In the genomic region with DNA sequence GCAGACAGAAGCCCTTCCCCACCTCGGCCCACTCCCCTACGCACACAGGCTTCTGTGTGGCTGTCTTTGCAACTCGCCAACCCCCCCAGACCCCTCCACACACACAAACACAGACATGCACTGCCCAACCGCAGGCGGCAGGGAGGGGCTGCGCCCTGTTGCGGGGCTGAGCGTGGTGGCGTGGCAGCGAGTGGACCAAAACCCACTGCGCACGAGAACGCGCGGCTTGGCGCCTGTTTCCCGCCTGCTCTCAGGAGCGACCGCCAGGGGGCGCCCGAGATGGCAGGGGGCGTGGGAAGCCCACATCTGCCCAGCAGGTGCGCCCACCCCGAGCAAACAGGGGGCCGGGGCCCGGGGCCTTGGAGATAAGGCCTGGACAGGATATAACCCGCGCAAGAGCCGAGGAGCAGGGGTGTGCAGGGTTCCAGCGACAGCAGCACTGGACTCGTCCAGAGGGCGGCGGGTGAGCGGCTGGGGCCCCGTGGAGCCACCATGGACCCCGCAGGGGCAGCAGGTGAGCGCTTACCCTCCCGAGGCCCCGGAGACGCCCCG, we compare ENCODE assay signal across 8 cellular contexts. TPM values are rescaled to one million over a fixed set of nuclear protein-coding genes. Genes with fewer than 3 reads are reported as not detected.
A peak's percentile ranks its signal among the peaks of the same experiment; 100 is the strongest.
DNase-seq lines count a peak whose midpoint lies in the region; ATAC-seq and TF ChIP-seq lines count a peak whose summit lies in the region.

A gene with protein sequence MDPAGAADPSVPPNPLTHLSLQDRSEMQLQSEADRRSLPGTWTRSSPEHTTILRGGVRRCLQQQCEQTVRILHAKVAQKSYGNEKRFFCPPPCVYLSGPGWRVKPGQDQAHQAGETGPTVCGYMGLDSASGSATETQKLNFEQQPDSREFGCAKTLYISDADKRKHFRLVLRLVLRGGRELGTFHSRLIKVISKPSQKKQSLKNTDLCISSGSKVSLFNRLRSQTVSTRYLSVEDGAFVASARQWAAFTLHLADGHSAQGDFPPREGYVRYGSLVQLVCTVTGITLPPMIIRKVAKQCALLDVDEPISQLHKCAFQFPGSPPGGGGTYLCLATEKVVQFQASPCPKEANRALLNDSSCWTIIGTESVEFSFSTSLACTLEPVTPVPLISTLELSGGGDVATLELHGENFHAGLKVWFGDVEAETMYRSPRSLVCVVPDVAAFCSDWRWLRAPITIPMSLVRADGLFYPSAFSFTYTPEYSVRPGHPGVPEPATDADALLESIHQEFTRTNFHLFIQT (plus strand): TSS at position 410 of the 552 bp plus-strand sequence. CDS start 83 bp downstream, at position 493.

- no peak within 1 kb of the TSS for H3K4me3 Mint-ChIP-seq in CD4-positive, alpha-beta memory T cell
- H3K4me3 Mint-ChIP-seq in activated naive CD8-positive, alpha-beta T cell treated with anti-CD3 and anti-CD28 coated beads for 36 hours: no peak within 1 kb of the TSS

- no peaks in the 10 kb centered on the region for H3K36me3 Mint-ChIP-seq in CD4-positive, alpha-beta memory T cell
- no peaks in the 10 kb centered on the region for H3K36me3 Mint-ChIP-seq in activated naive CD8-positive, alpha-beta T cell treated with anti-CD3 and anti-CD28 coated beads for 36 hours

- H3K4me1 Mint-ChIP-seq in CD4-positive, alpha-beta memory T cell: peaks cover 3 to 12% (median 8%) of the 10 kb centered on the region in 4 donors
- peaks cover 23% of the 10 kb centered on the region for H3K4me1 Mint-ChIP-seq in activated naive CD8-positive, alpha-beta T cell treated with anti-CD3 and anti-CD28 coated beads for 36 hours

- H3K9ac ChIP-seq in OCI-LY3 (ENCODE audit: low read length): no peak within 1 kb of the TSS

- intact Hi-C loops in CD4-positive, alpha-beta memory T cell (cut with micrococcal nuclease): no loop called here
- intact Hi-C loops in right lobe of liver (cut with DNase I): no loop called here

- no peak for TF ChIP-seq EP300 in tibial nerve (IDR thresholded peaks at IDR 0.05)

- H3K9me3 ChIP-seq in CD4-positive, alpha-beta memory T cell (ENCODE audit: control insufficient read depth in 1 of 2, low read length in 2 of 2): no peaks in the 10 kb centered on the region
- H3K9me3 ChIP-seq in OCI-LY3 (ENCODE audit: insufficient read depth, low read length): no peaks in the 10 kb centered on the region
- H3K9me3 ChIP-seq in right lobe of liver: no peaks in the 10 kb centered on the region
- H3K9me3 ChIP-seq in tibial nerve: no peaks in the 10 kb centered on the region

- H4K20me1 ChIP-seq in OCI-LY3 (ENCODE audit: insufficient read depth, low read length): no peaks in the 10 kb centered on the region

- H3K4me3 ChIP-seq in CD4-positive, alpha-beta memory T cell (ENCODE audit: low read length in 2 of 2): no peak within 1 kb of the TSS
- H3K4me3 ChIP-seq in OCI-LY3 (ENCODE audit: low read length): no peak within 1 kb of the TSS
- no peak within 1 kb of the TSS for H3K4me3 ChIP-seq in right lobe of liver
- H3K4me3 ChIP-seq in tibial nerve: no peak within 1 kb of the TSS

- TF ChIP-seq POLR2A in right lobe of liver (IDR thresholded peaks at IDR 0.05) (no peak), tibial nerve (IDR thresholded peaks at IDR 0.05) (no peak)

- POLR2A ChIA-PET in CD4-positive, alpha-beta memory T cell (lab: Charles Lee; ENCODE audit: partially characterized antibody): no interaction called here

- 8% methylated on average over 19 of the region's 41 CpGs for WGBS in right lobe of liver (ENCODE audit: insufficient coverage, low coverage, low lambda C conversion rate, missing lambda C conversion rate)
- 33 to 34% methylated on average over 18 to 41 of the region's 41 CpGs for WGBS in tibial nerve, 2 donors

- TF ChIP-seq CTCF in OCI-LY3 (IDR thresholded peaks at IDR 0.05; ENCODE audit: low read depth, low read length) (peak; percentile 53), right lobe of liver (IDR thresholded peaks at IDR 0.05) (peak; percentile 51 to 73 (median 66)), tibial nerve (IDR thresholded peaks at IDR 0.05) (peak; percentile 66 to 74 (median 67))

- no peak within 1 kb of the TSS for H2AFZ ChIP-seq in OCI-LY3 (ENCODE audit: low read depth, low read length)

- H3K27me3 Mint-ChIP-seq in CD4-positive, alpha-beta memory T cell: peaks cover 21 to 47% of the 10 kb centered on the region in 2 donors
- H3K27me3 Mint-ChIP-seq in activated naive CD8-positive, alpha-beta T cell treated with anti-CD3 and anti-CD28 coated beads for 36 hours: peaks cover 72% of the 10 kb centered on the region

- H3K27ac Mint-ChIP-seq in CD4-positive, alpha-beta memory T cell: peak within 1 kb of the TSS in 1 of 7 donors; percentile 79
- no peak within 1 kb of the TSS for H3K27ac Mint-ChIP-seq in activated naive CD8-positive, alpha-beta T cell treated with anti-CD3 and anti-CD28 coated beads for 36 hours

- H3K9me3 Mint-ChIP-seq in CD4-positive, alpha-beta memory T cell: peaks cover 0 to 2% (median 0%) of the 10 kb centered on the region in 8 donors
- H3K9me3 Mint-ChIP-seq in activated naive CD8-positive, alpha-beta T cell treated with anti-CD3 and anti-CD28 coated beads for 36 hours: no peaks in the 10 kb centered on the region

- no peaks in the 10 kb centered on the region for H3K79me2 ChIP-seq in OCI-LY3 (ENCODE audit: low read length)

- H3K4me1 ChIP-seq in CD4-positive, alpha-beta memory T cell (ENCODE audit: insufficient read depth, low read length): peaks cover 2% of the 10 kb centered on the region
- H3K4me1 ChIP-seq in OCI-LY3 (ENCODE audit: low read length) (peaks cover 11% of the 10 kb centered on the region), right lobe of liver (peaks cover 0 to under 1% (median 0%) of the 10 kb centered on the region in 4 donors), tibial nerve (peaks cover 0 to 28% (median 0%) of the 10 kb centered on the region in 4 donors)

- no peak within 1 kb of the TSS for H3K27ac ChIP-seq in CD4-positive, alpha-beta memory T cell (ENCODE audit: low read depth, low read length)
- H3K27ac ChIP-seq in OCI-LY3 (ENCODE audit: low read length) (no peak within 1 kb of the TSS), right lobe of liver (no peak within 1 kb of the TSS), tibial nerve (no peak within 1 kb of the TSS)

- peaks cover 6% of the 10 kb centered on the region for H3K27me3 ChIP-seq in CD4-positive, alpha-beta memory T cell (ENCODE audit: insufficient read depth, low read length)
- H3K27me3 ChIP-seq in OCI-LY3 (ENCODE audit: low read depth, low read length): no peaks in the 10 kb centered on the region
- H3K27me3 ChIP-seq in right lobe of liver: peaks cover 0 to 15% of the 10 kb centered on the region in 2 donors
- H3K27me3 ChIP-seq in tibial nerve: peaks cover 0 to 58% of the 10 kb centered on the region in 2 donors

- peak in 4 of 5 donors; percentile 19 to 29 (median 21) for DNase-seq in CD4-positive, alpha-beta memory T cell
- DNase-seq in activated naive CD8-positive, alpha-beta T cell treated with anti-CD3 and anti-CD28 coated beads for 36 hours: peak; percentile 64
- DNase-seq in right lobe of liver (no peak), tibial nerve (ENCODE audit: low spot score in 2 of 2) (no peak), DMS 273 (lab: John Stamatoyannopoulos, UW; ENCODE audit: unreplicated experiment) (no peak), ACHN (no peak)

- peak in 3 of 4 donors; percentile 8 to 35 (median 25) for ATAC-seq in right lobe of liver
- no peak for ATAC-seq in GM18517 (IDR thresholded peaks at IDR 0.05; ENCODE audit: unreplicated experiment)

- H3K36me3 ChIP-seq in CD4-positive, alpha-beta memory T cell (ENCODE audit: insufficient read depth, low read length): no peaks in the 10 kb centered on the region
- H3K36me3 ChIP-seq in OCI-LY3 (replicated peaks; ENCODE audit: low read depth, low read length) (no peaks in the 10 kb centered on the region), right lobe of liver (no peaks in the 10 kb centered on the region), tibial nerve (no peaks in the 10 kb centered on the region)

- CTCF ChIA-PET in CD4-positive, alpha-beta memory T cell (lab: Charles Lee; ENCODE audit: partially characterized antibody): interaction anchor here (2.3 kb wide), 1 partner anchor 12 kb away, joined by 9 read pairs; no protein-coding TSS in a partner anchor

- no peak within 1 kb of the TSS for H3K4me2 ChIP-seq in OCI-LY3 (ENCODE audit: low read length)

- in situ Hi-C loops in ACHN (cut with HindIII; ENCODE audit: low pct_ligation_motif_present, low pct_unique_long_range_greater_than_20kb, low sequenced_read_pairs): no loop called here

RNA-seq across cellular contexts. Expression of the gene that starts here (rescaled TPM):
- total RNA-seq in CD4-positive, alpha-beta memory T cell: not detected
- polyA plus RNA-seq in CD4-positive, alpha-beta memory T cell: not detected
- not detected for total RNA-seq in activated naive CD8-positive, alpha-beta T cell treated with anti-CD3 and anti-CD28 coated beads for 36 hours
- not detected for total RNA-seq in right lobe of liver
- under 1 TPM in 1 of 4 donors, not detected in 3; 0.44 TPM for total RNA-seq in tibial nerve

Comparison
In these comparisons a context has a peak if more than half of its experiments do, and no peak if none do; other contexts are left out.
1. Peak in DNase-seq in CD4-positive, alpha-beta memory T cell; RNA of the gene not detected or under 1 TPM.
2. Peak in DNase-seq in activated naive CD8-positive, alpha-beta T cell treated with anti-CD3 and anti-CD28 coated beads for 36 hours; RNA of the gene not detected or under 1 TPM.
3. Peak in ATAC-seq in right lobe of liver; RNA of the gene not detected or under 1 TPM.